21 cellular contexts compared by ENCODE assay signal in genomic region chr13:82719987-82720386, GRCh38.
"Had no signal": no experiment of that assay in that cellular context is flagged by ENCODE, and none has a peak within 500 bp of the region (broad histone marks: within the 10 kb centered on the region; RNA-seq: fewer than 3 reads in every experiment).

No MANE protein-coding gene starts in this region.

- H3K4me3 ChIP-seq: MG63 had no signal

- DNase-seq: Karpas-422, KG1, MG63, NCI-H1092, NCI-H1105 treated with DMSO at 0.1 percent for 48 hours, NCI-H1417 treated with DMSO at 0.1 percent for 48 hours, NCI-H146, NCI-H1694 treated with DMSO at 0.1 percent for 48 hours, NCI-H1930, NCI-H2081, NCI-H2107, NCI-H2227 treated with DMSO at 0.1 percent for 48 hours, NCI-H524, NCI-H526 treated with DMSO at 0.1 percent for 48 hours, NCI-H748 treated with DMSO at 0.1 percent for 48 hours, PC-3, SHP77, SK-N-SH, SW 1271 had no signal

- H3K4me2 ChIP-seq: SK-N-SH had no signal

- H3K9me3 ChIP-seq: MG63, SK-N-SH had no signal

- H3K36me3 ChIP-seq: MG63 had no signal

- H3K9ac ChIP-seq: SK-N-SH had no signal

- H3K27ac ChIP-seq: HL-60, RWPE1 had no signal

- H3K27me3 ChIP-seq: MG63 had no signal
